Comparison of ENCODE assay signal across 9 cellular contexts in genomic region chr6:30781362-30781696, GRCh38. TPM values are rescaled to one million over a fixed set of nuclear protein-coding genes. Genes with fewer than 3 reads are reported as not detected.
DNase-seq lines count a peak whose midpoint lies in the region; ATAC-seq and TF ChIP-seq lines count a peak whose summit lies in the region.
"Had no signal": no experiment of that assay in that cellular context is flagged by ENCODE, and none has a peak within 500 bp of the region (broad histone marks: within the 10 kb centered on the region; RNA-seq: fewer than 3 reads in every experiment).

No MANE protein-coding gene starts in this region.

- H2BK15ac ChIP-seq in mesenchymal stem cell (ENCODE audit: low read depth, poor library complexity, severe bottlenecking), result no peak overlapping the region

- ATAC-seq in GM21526 (IDR thresholded peaks at IDR 0.05; ENCODE audit: low FRiP score, unreplicated experiment), result no peak

- peak overlapping the region; percentile 35 for H2AK5ac ChIP-seq in mesenchymal stem cell (ENCODE audit: low read length, severe bottlenecking)

- peak overlapping the region; percentile 61 to 91 for H3K18ac ChIP-seq in mesenchymal stem cell (ENCODE audit: low read depth in 1 of 2, low read length in 2 of 2)

- peaks cover 2% of the 10 kb centered on the region for H3K9me3 Mint-ChIP-seq in activated CD4-positive, alpha-beta T cell treated with anti-CD3 and anti-CD28 coated beads, Interleukin-2, amount 10 ng/mL, durations not matched to agents 7 days and 5 days
- peaks cover 5% of the 10 kb centered on the region for H3K9me3 Mint-ChIP-seq in type B pancreatic cell

- H3K27me3 Mint-ChIP-seq in activated CD4-positive, alpha-beta T cell treated with anti-CD3 and anti-CD28 coated beads, Interleukin-2, amount 10 ng/mL, durations not matched to agents 7 days and 5 days, result no peaks in the 10 kb centered on the region
- no peaks in the 10 kb centered on the region for H3K27me3 Mint-ChIP-seq in type B pancreatic cell

- peak overlapping the region in 1 of 2 experiments; percentile 19 for H3K14ac ChIP-seq in mesenchymal stem cell (ENCODE audit: low read length in 2 of 2)

- no peaks in the 10 kb centered on the region for H3K79me1 ChIP-seq in mesenchymal stem cell (replicated peaks; ENCODE audit: low read length, poor library complexity, severe bottlenecking)

- no peak for TF ChIP-seq CTCF in breast epithelium (IDR thresholded peaks at IDR 0.05)
- no peak for TF ChIP-seq CTCF in type B pancreatic cell (conservative IDR thresholded peaks at IDR 0.05)
- no peak for TF ChIP-seq CTCF in GM10266 (IDR thresholded peaks at IDR 0.05; ENCODE audit: control insufficient read depth, insufficient read depth, low read depth, missing control alignments)

- peaks cover 77% of the 10 kb centered on the region for H3K4me1 Mint-ChIP-seq in activated CD4-positive, alpha-beta T cell treated with anti-CD3 and anti-CD28 coated beads, Interleukin-2, amount 10 ng/mL, durations not matched to agents 7 days and 5 days
- H3K4me1 Mint-ChIP-seq in type B pancreatic cell (ENCODE audit: unreplicated experiment), result peaks cover 47% of the 10 kb centered on the region

- CTCF ChIA-PET in activated CD4-positive, alpha-beta T cell treated with anti-CD3 and anti-CD28 coated beads, Interleukin-2, amount 10 ng/mL, durations not matched to agents 7 days and 5 days (lab: Charles Lee), result interaction anchor here (1.4 to 2.6 kb wide), 2 partner anchors 11 to 14 kb away, joined by 3 to 10 read pairs; no protein-coding TSS in a partner anchor

- intact Hi-C loops in breast epithelium (cut with DNase I; ENCODE audit: low total_unique reads), result no loop called here

- no peak for TF ChIP-seq POLR2A in breast epithelium (IDR thresholded peaks at IDR 0.05)

- H3K4me1 ChIP-seq in breast epithelium (peaks cover 10 to 21% of the 10 kb centered on the region in 2 donors), mesenchymal stem cell (ENCODE audit: control insufficient read depth, insufficient read depth, low read depth, low read length) (peaks cover 16% of the 10 kb centered on the region)

- H2BK5ac ChIP-seq in mesenchymal stem cell (ENCODE audit: low read depth, low read length, poor library complexity, severe bottlenecking), result peak overlapping the region; percentile 72

- POLR2A ChIA-PET in activated CD4-positive, alpha-beta T cell treated with anti-CD3 and anti-CD28 coated beads, Interleukin-2, amount 10 ng/mL, durations not matched to agents 7 days and 5 days (lab: Charles Lee), result no interaction called here

- 78% methylated on average over 4 of the region's 4 CpGs for WGBS in mesenchymal stem cell

- peak overlapping the region; percentile 90 to 96 for H3K27ac ChIP-seq in breast epithelium
- peak overlapping the region; percentile 100 for H3K27ac ChIP-seq in mesenchymal stem cell (ENCODE audit: low read length, poor library complexity, severe bottlenecking)

- peak overlapping the region; percentile 42 to 89 for H3K4ac ChIP-seq in mesenchymal stem cell (ENCODE audit: low read depth in 1 of 2, low read length in 2 of 2)

- H3K4me3 Mint-ChIP-seq in activated CD4-positive, alpha-beta T cell treated with anti-CD3 and anti-CD28 coated beads, Interleukin-2, amount 10 ng/mL, durations not matched to agents 7 days and 5 days, result no peak overlapping the region
- H3K4me3 Mint-ChIP-seq in type B pancreatic cell, result no peak overlapping the region

- no peak for DNase-seq in activated CD4-positive, alpha-beta T cell treated with anti-CD3 and anti-CD28 coated beads, Interleukin-2, amount 10 ng/mL, durations not matched to agents 7 days and 5 days
- no peak for DNase-seq in activated CD4-positive, alpha-beta T cell treated with anti-CD3 and anti-CD28 coated beads for 4 hours
- DNase-seq in breast epithelium (ENCODE audit: low spot score in 2 of 2) (no peak), mesenchymal stem cell (no peak), type B pancreatic cell (ENCODE audit: extremely low spot score, unreplicated experiment) (no peak), RKO (ENCODE audit: low spot score) (no peak), GM10266 (ENCODE audit: extremely low spot score) (no peak)
- DNase-seq: central memory CD4-positive, alpha-beta T cell had no signal

- H3K4me3 ChIP-seq in breast epithelium (no peak overlapping the region), mesenchymal stem cell (ENCODE audit: insufficient read depth in 1 of 2, low read depth in 1 of 2, low read length in 2 of 2) (peak overlapping the region in 1 of 2 experiments; percentile 46)

- peak overlapping the region; percentile 100 for H4K8ac ChIP-seq in mesenchymal stem cell (ENCODE audit: low read length)

- peaks cover 7% of the 10 kb centered on the region for H3K36me3 Mint-ChIP-seq in activated CD4-positive, alpha-beta T cell treated with anti-CD3 and anti-CD28 coated beads, Interleukin-2, amount 10 ng/mL, durations not matched to agents 7 days and 5 days (ENCODE audit: low read depth)
- H3K36me3 Mint-ChIP-seq in type B pancreatic cell, result no peaks in the 10 kb centered on the region

- H2BK12ac ChIP-seq in mesenchymal stem cell (ENCODE audit: low read length in 2 of 2), result peak overlapping the region; percentile 57 to 98

- H3K27ac Mint-ChIP-seq in activated CD4-positive, alpha-beta T cell treated with anti-CD3 and anti-CD28 coated beads, Interleukin-2, amount 10 ng/mL, durations not matched to agents 7 days and 5 days, result peak overlapping the region; percentile 81
- H3K27ac Mint-ChIP-seq in type B pancreatic cell, result peak overlapping the region; percentile 80

- peak overlapping the region; percentile 94 for H2BK120ac ChIP-seq in mesenchymal stem cell (ENCODE audit: low read depth, low read length)

- no peak overlapping the region for H3K4me2 ChIP-seq in mesenchymal stem cell (ENCODE audit: low read length, poor library complexity, severe bottlenecking)

- no peaks in the 10 kb centered on the region for H3K9me3 ChIP-seq in breast epithelium
- H3K9me3 ChIP-seq in mesenchymal stem cell (ENCODE audit: control insufficient read depth, low read length), result no peaks in the 10 kb centered on the region

- H3K27me3 ChIP-seq in breast epithelium, result no peaks in the 10 kb centered on the region
- no peaks in the 10 kb centered on the region for H3K27me3 ChIP-seq in mesenchymal stem cell (ENCODE audit: control insufficient read depth in 1 of 2, insufficient read depth in 1 of 2, low read length in 2 of 2)

- H3K36me3 ChIP-seq in breast epithelium (no peaks in the 10 kb centered on the region), mesenchymal stem cell (ENCODE audit: control insufficient read depth in 1 of 2, insufficient read depth in 2 of 2, low read depth in 1 of 2, low read length in 2 of 2) (no peaks in the 10 kb centered on the region)

- H3K9ac ChIP-seq in mesenchymal stem cell (ENCODE audit: low read length), result peak overlapping the region; percentile 87

- H3K23ac ChIP-seq in mesenchymal stem cell (ENCODE audit: low read length in 2 of 2), result no peak overlapping the region

- H2AFZ ChIP-seq in mesenchymal stem cell (ENCODE audit: low read depth, low read length), result no peak overlapping the region

- peak overlapping the region; percentile 98 for H4K91ac ChIP-seq in mesenchymal stem cell (ENCODE audit: low read length)

RNA-seq across cellular contexts. Expression of gene IER3, which starts 37.0 kb away (rescaled TPM):
- 10 to 100 TPM; 30.5 to 34.9 TPM for total RNA-seq in activated CD4-positive, alpha-beta T cell treated with anti-CD3 and anti-CD28 coated beads, Interleukin-2, amount 10 ng/mL, durations not matched to agents 7 days and 5 days
- total RNA-seq in breast epithelium (10 to 100 TPM in 2 of 3 donors, 1 to 10 TPM in 1; 7.7 to 64.1 (median 20.0) TPM), type B pancreatic cell (ENCODE audit: low replicate concordance) (24.3 and 40.1 TPM in 2 replicates)
- polyA plus RNA-seq in mesenchymal stem cell (2013, experiment 1 of 2), result 220 TPM
- 207 TPM for polyA plus RNA-seq in mesenchymal stem cell (2013, experiment 2 of 2)

RNA-seq across cellular contexts. Expression of gene FLOT1, which starts 38.8 kb away (rescaled TPM):
- total RNA-seq in activated CD4-positive, alpha-beta T cell treated with anti-CD3 and anti-CD28 coated beads, Interleukin-2, amount 10 ng/mL, durations not matched to agents 7 days and 5 days, result 100 to 1,000 TPM; 199 to 213 TPM
- total RNA-seq in breast epithelium, result 100 to 1,000 TPM in 2 of 3 donors, 10 to 100 TPM in 1; 80.5 to 171 (median 142) TPM
- polyA plus RNA-seq in mesenchymal stem cell (2013, experiment 1 of 2), result 120 TPM
- polyA plus RNA-seq in mesenchymal stem cell (2013, experiment 2 of 2), result 118 TPM
- 72.9 and 94.8 TPM in 2 replicates for total RNA-seq in type B pancreatic cell (ENCODE audit: low replicate concordance)
